Comparison of ENCODE assay signal across 11 cellular contexts in the genomic region with DNA sequence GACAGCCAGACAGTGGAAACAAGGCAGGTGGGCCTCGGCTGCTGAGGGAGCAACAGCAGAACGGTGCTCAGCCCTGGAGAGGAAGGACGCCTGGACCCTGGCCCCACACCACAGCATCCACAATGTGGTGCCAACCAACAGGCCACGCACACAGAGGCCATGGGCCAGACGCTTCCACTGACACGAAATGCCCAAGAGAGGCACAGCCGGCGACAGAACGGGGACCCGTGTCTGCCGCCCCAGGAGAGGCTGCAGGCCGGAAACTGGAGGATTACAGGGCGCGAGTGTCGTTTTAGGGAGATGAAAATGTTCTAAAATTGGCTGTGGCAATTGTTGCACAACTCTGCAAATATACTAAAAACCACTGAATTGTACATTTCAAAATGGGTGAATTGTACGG.
DNase-seq lines count a peak whose midpoint lies in the region; ATAC-seq and TF ChIP-seq lines count a peak whose summit lies in the region.
"Had no signal": no experiment of that assay in that cellular context is flagged by ENCODE, and none has a peak within 500 bp of the region (broad histone marks: within the 10 kb centered on the region; RNA-seq: fewer than 3 reads in every experiment).

No MANE protein-coding gene starts in this region.

- 60 to 68% methylated on average over 16 of the region's 16 CpGs for WGBS in upper lobe of left lung, 2 donors

- TF ChIP-seq EP300 in upper lobe of left lung (IDR thresholded peaks at IDR 0.05), result no peak

- peak overlapping the region; percentile 63 to 99 for H3K27ac ChIP-seq in ascending aorta
- H3K27ac ChIP-seq in upper lobe of left lung, result peak overlapping the region; percentile 9 to 98 (median 54)

- peaks cover 4% of the 10 kb centered on the region for H3K36me3 Mint-ChIP-seq in activated naive CD4-positive, alpha-beta T cell treated with anti-CD3 and anti-CD28 coated beads, Interleukin-2, amount 50 U/mL, for 24 hours
- H3K36me3 Mint-ChIP-seq in activated naive CD4-positive, alpha-beta T cell treated with anti-CD3 and anti-CD28 coated beads, Interleukin-2, amount 50 U/mL, for 72 hours, result peaks cover 6 to 9% of the 10 kb centered on the region in 2 donors
- H3K36me3 Mint-ChIP-seq in mesothelial cell of epicardium, result no peaks in the 10 kb centered on the region
- H3K36me3 Mint-ChIP-seq: type B pancreatic cell had no signal

- no peak for DNase-seq in activated naive CD4-positive, alpha-beta T cell treated with anti-CD3 and anti-CD28 coated beads, Interleukin-2, amount 50 U/mL, for 72 hours (ENCODE audit: low spot score in 2 of 2)
- DNase-seq in ascending aorta (ENCODE audit: low spot score in 2 of 2) (no peak), mesothelial cell of epicardium (ENCODE audit: low spot score in 2 of 2, unreplicated experiment in 2 of 2) (no peak), upper lobe of left lung (peak in 1 of 2 donors; percentile 75), NCI-H226 (no peak), mesenteric fat pad (ENCODE audit: low spot score) (no peak), NCI-H187 (lab: John Stamatoyannopoulos, UW) (no peak)
- DNase-seq: activated CD4-positive, alpha-beta T cell treated with anti-CD3 and anti-CD28 coated beads, Interleukin-2, amount 50 U/mL, for 48 hours; NCI-H345 had no signal

- H3K9me3 Mint-ChIP-seq in activated naive CD4-positive, alpha-beta T cell treated with anti-CD3 and anti-CD28 coated beads, Interleukin-2, amount 50 U/mL, for 24 hours, result no peaks in the 10 kb centered on the region
- no peaks in the 10 kb centered on the region for H3K9me3 Mint-ChIP-seq in activated naive CD4-positive, alpha-beta T cell treated with anti-CD3 and anti-CD28 coated beads, Interleukin-2, amount 50 U/mL, for 72 hours
- no peaks in the 10 kb centered on the region for H3K9me3 Mint-ChIP-seq in mesothelial cell of epicardium
- H3K9me3 Mint-ChIP-seq: type B pancreatic cell had no signal

- peak overlapping the region; percentile 59 for H3K27ac Mint-ChIP-seq in activated naive CD4-positive, alpha-beta T cell treated with anti-CD3 and anti-CD28 coated beads, Interleukin-2, amount 50 U/mL, for 24 hours
- H3K27ac Mint-ChIP-seq in activated naive CD4-positive, alpha-beta T cell treated with anti-CD3 and anti-CD28 coated beads, Interleukin-2, amount 50 U/mL, for 72 hours, result peak overlapping the region in 1 of 2 donors; percentile 49
- peak overlapping the region; percentile 34 for H3K27ac Mint-ChIP-seq in mesothelial cell of epicardium
- H3K27ac Mint-ChIP-seq: type B pancreatic cell had no signal

- no peak overlapping the region for H3K4me3 Mint-ChIP-seq in activated naive CD4-positive, alpha-beta T cell treated with anti-CD3 and anti-CD28 coated beads, Interleukin-2, amount 50 U/mL, for 24 hours
- no peak overlapping the region for H3K4me3 Mint-ChIP-seq in mesothelial cell of epicardium
- H3K4me3 Mint-ChIP-seq: type B pancreatic cell had no signal

- H3K4me1 ChIP-seq in ascending aorta (peaks cover 41 to 52% of the 10 kb centered on the region in 2 donors), upper lobe of left lung (peaks cover 50 to 72% (median 66%) of the 10 kb centered on the region in 4 donors)

- intact Hi-C loops in ascending aorta (cut with DNase I), result loop anchor here (5.0 kb wide), 1 partner anchor 860 kb away; no protein-coding TSS in a partner anchor

- H3K27me3 Mint-ChIP-seq in activated naive CD4-positive, alpha-beta T cell treated with anti-CD3 and anti-CD28 coated beads, Interleukin-2, amount 50 U/mL, for 24 hours, result no peaks in the 10 kb centered on the region
- no peaks in the 10 kb centered on the region for H3K27me3 Mint-ChIP-seq in mesothelial cell of epicardium (ENCODE audit: low read depth)
- H3K27me3 Mint-ChIP-seq: type B pancreatic cell had no signal

- peaks cover 66% of the 10 kb centered on the region for H3K4me1 Mint-ChIP-seq in activated naive CD4-positive, alpha-beta T cell treated with anti-CD3 and anti-CD28 coated beads, Interleukin-2, amount 50 U/mL, for 24 hours
- H3K4me1 Mint-ChIP-seq in mesothelial cell of epicardium, result peaks cover 33% of the 10 kb centered on the region

- H3K4me3 ChIP-seq in ascending aorta (no peak overlapping the region), upper lobe of left lung (no peak overlapping the region)

- H3K27me3 ChIP-seq in ascending aorta (no peaks in the 10 kb centered on the region), upper lobe of left lung (no peaks in the 10 kb centered on the region)

- H3K9me3 ChIP-seq in ascending aorta (no peaks in the 10 kb centered on the region), upper lobe of left lung (no peaks in the 10 kb centered on the region)

- ATAC-seq in activated naive CD4-positive, alpha-beta T cell treated with anti-CD3 and anti-CD28 coated beads, Interleukin-2, amount 50 U/mL, for 72 hours, result no peak
- no peak for ATAC-seq in upper lobe of left lung (ENCODE audit: low FRiP score in 2 of 2)

- TF ChIP-seq POLR2A in upper lobe of left lung (IDR thresholded peaks at IDR 0.05), result no peak

- TF ChIP-seq CTCF in ascending aorta (IDR thresholded peaks at IDR 0.05) (no peak), mesothelial cell of epicardium (IDR thresholded peaks at IDR 0.05; ENCODE audit: unreplicated experiment) (no peak), upper lobe of left lung (IDR thresholded peaks at IDR 0.05) (no peak)

- H3K36me3 ChIP-seq in ascending aorta (no peaks in the 10 kb centered on the region), upper lobe of left lung (no peaks in the 10 kb centered on the region)
